22 cellular contexts compared by ENCODE assay signal in the genomic region with DNA sequence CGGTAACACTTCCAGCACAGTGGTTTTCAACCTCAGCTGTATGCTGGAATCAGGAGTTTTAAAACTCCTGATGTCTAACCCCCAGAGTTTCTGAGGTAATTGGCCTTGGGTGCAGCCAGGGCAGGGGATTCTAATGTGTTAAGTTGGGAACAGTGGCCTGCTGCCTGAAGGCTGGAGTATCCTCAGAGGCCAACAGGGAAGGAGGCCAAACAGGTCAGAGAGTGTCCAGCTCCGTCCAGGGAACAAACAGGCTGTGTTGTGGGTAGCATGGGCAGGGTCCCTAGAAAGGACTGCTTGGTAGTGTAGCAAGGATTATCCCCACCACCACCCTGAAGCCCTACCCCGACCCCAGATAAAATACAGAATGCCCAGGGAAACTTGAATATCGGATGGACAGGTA. TPM values are rescaled to one million over a fixed set of nuclear protein-coding genes. Genes with fewer than 3 reads are reported as not detected.
DNase-seq lines count a peak whose midpoint lies in the region; ATAC-seq and TF ChIP-seq lines count a peak whose summit lies in the region.
"Had no signal": no experiment of that assay in that cellular context is flagged by ENCODE, and none has a peak within 500 bp of the region (broad histone marks: within the 10 kb centered on the region; RNA-seq: fewer than 3 reads in every experiment).

No MANE protein-coding gene starts in this region.

- TF ChIP-seq CTCF in hepatocyte (IDR thresholded peaks at IDR 0.05; ENCODE audit: poor library complexity) (no peak), gastrocnemius medialis (IDR thresholded peaks at IDR 0.05 in 4 of 5, conservative IDR thresholded peaks at IDR 0.05 in 1 of 5) (no peak)

- H3K27ac ChIP-seq in right cardiac atrium (ENCODE audit: low read length), result no peak overlapping the region
- H3K27ac ChIP-seq in hepatocyte, result no peak overlapping the region
- no peak overlapping the region for H3K27ac ChIP-seq in gastrocnemius medialis
- H3K27ac ChIP-seq: A549; BLaER1 treated with 17β-estradiol and CSF1 and Interleukin-3, amounts not matched to agents 10 nM and 100 nM had no signal

- peaks cover 16% of the 10 kb centered on the region for H3K4me1 Mint-ChIP-seq in dendritic cell treated with granulocyte-macrophage colony-stimulating factor and Interleukin-4, amounts not matched to agents 40 ng/mL and 50 ng/mL, for 4 days (ENCODE audit: low read depth)
- H3K4me1 Mint-ChIP-seq: CD8-positive, alpha-beta memory T cell had no signal

- H2AFZ ChIP-seq in hepatocyte, result no peak overlapping the region

- no peak for TF ChIP-seq POLR2A in gastrocnemius medialis (IDR thresholded peaks at IDR 0.05)

- peak overlapping the region; percentile 63 for H3K4me2 ChIP-seq in hepatocyte
- H3K4me2 ChIP-seq: A549; BLaER1 treated with 17β-estradiol and CSF1 and Interleukin-3, amounts not matched to agents 10 nM and 100 nM had no signal

- H3K27me3 Mint-ChIP-seq in dendritic cell treated with granulocyte-macrophage colony-stimulating factor and Interleukin-4, amounts not matched to agents 40 ng/mL and 50 ng/mL, for 4 days, result peaks cover 20% of the 10 kb centered on the region

- H3K36me3 Mint-ChIP-seq in dendritic cell treated with granulocyte-macrophage colony-stimulating factor and Interleukin-4, amounts not matched to agents 40 ng/mL and 50 ng/mL, for 4 days (ENCODE audit: low read depth), result no peaks in the 10 kb centered on the region
- H3K36me3 Mint-ChIP-seq: CD14-positive monocyte had no signal

- H3K9me2 ChIP-seq in hepatocyte (replicated peaks; ENCODE audit: insufficient read depth), result no peaks in the 10 kb centered on the region

- H3K27me3 ChIP-seq in right cardiac atrium (ENCODE audit: control insufficient read depth, insufficient read depth) (no peaks in the 10 kb centered on the region), hepatocyte (no peaks in the 10 kb centered on the region), gastrocnemius medialis (no peaks in the 10 kb centered on the region)
- H3K27me3 ChIP-seq: BE2C had no signal

- H3K9me3 Mint-ChIP-seq in dendritic cell treated with granulocyte-macrophage colony-stimulating factor and Interleukin-4, amounts not matched to agents 40 ng/mL and 50 ng/mL, for 4 days, result peaks cover 10% of the 10 kb centered on the region
- H3K9me3 Mint-ChIP-seq: CD4-positive, alpha-beta T cell had no signal

- H3K36me3 ChIP-seq in hepatocyte (replicated peaks; ENCODE audit: insufficient read depth, low read depth), result no peaks in the 10 kb centered on the region
- H3K36me3 ChIP-seq in gastrocnemius medialis, result no peaks in the 10 kb centered on the region
- H3K36me3 ChIP-seq: BE2C; BLaER1 treated with 17β-estradiol and CSF1 and Interleukin-3, amounts not matched to agents 10 nM and 100 nM had no signal

- peaks cover 48% of the 10 kb centered on the region for H3K79me2 ChIP-seq in hepatocyte

- H3K27ac Mint-ChIP-seq in dendritic cell treated with granulocyte-macrophage colony-stimulating factor and Interleukin-4, amounts not matched to agents 40 ng/mL and 50 ng/mL, for 4 days, result peak overlapping the region; percentile 28
- H3K27ac Mint-ChIP-seq: CD14-positive monocyte; CD4-positive, alpha-beta T cell; CD8-positive, alpha-beta memory T cell had no signal

- H3K9me3 ChIP-seq in right cardiac atrium (ENCODE audit: control insufficient read depth, low read length) (no peaks in the 10 kb centered on the region), hepatocyte (ENCODE audit: low read depth) (no peaks in the 10 kb centered on the region), gastrocnemius medialis (no peaks in the 10 kb centered on the region)
- H3K9me3 ChIP-seq: A549; BE2C; BLaER1 treated with 17β-estradiol and CSF1 and Interleukin-3, amounts not matched to agents 10 nM and 100 nM had no signal

- H3K4me3 ChIP-seq in right cardiac atrium (ENCODE audit: low read length) (no peak overlapping the region), hepatocyte (no peak overlapping the region), gastrocnemius medialis (no peak overlapping the region)
- H3K4me3 ChIP-seq: A549; BLaER1 treated with 17β-estradiol and CSF1 and Interleukin-3, amounts not matched to agents 10 nM and 100 nM had no signal

- peak; percentile 20 for ATAC-seq in Right ventricle myocardium superior (ENCODE audit: poor library complexity)
- ATAC-seq in right cardiac atrium, result no peak
- peak; percentile 58 for ATAC-seq in gastrocnemius medialis
- ATAC-seq in GM19452 (IDR thresholded peaks at IDR 0.05; ENCODE audit: unreplicated experiment), result no peak
- ATAC-seq: A549 had no signal

- in situ Hi-C loops in gastrocnemius medialis (cut with MboI; ENCODE audit: low sequenced_read_pairs in 4 of 4), result no loop called here

- intact Hi-C loops in Right ventricle myocardium superior (cut with DNase I) (no loop called here), right cardiac atrium (cut with DNase I) (no loop called here), gastrocnemius medialis (cut with DNase I; ENCODE audit: low total_unique reads) (no loop called here)
- intact Hi-C loops in dendritic cell treated with granulocyte-macrophage colony-stimulating factor and Interleukin-4, amounts not matched to agents 40 ng/mL and 50 ng/mL, for 4 days (cut with micrococcal nuclease), result no loop called here

- DNase-seq in Right ventricle myocardium superior (no peak), right cardiac atrium (no peak), hepatocyte (ENCODE audit: low spot score) (no peak), gastrocnemius medialis (no peak)
- no peak for DNase-seq in activated T-cell treated with anti-CD3 and anti-CD28 coated beads, Interleukin-2, amount 50 U/mL, for 48 hours
- DNase-seq: 8988T; ACHN; AML-193; BE2C; Calu3; CD4-positive, alpha-beta T cell; CD8-positive, alpha-beta memory T cell; DMS153; DND-41; GOT3; H7; HCEC 1CT had no signal

- H3K4me1 ChIP-seq in right cardiac atrium (ENCODE audit: control insufficient read depth, insufficient read depth, low read length) (no peaks in the 10 kb centered on the region), hepatocyte (ENCODE audit: insufficient read depth) (peaks cover 7% of the 10 kb centered on the region), gastrocnemius medialis (peaks cover 0 to 8% of the 10 kb centered on the region in 2 donors)
- H3K4me1 ChIP-seq: BE2C had no signal

- no peaks in the 10 kb centered on the region for H4K20me1 ChIP-seq in hepatocyte (ENCODE audit: insufficient read depth, poor library complexity, severe bottlenecking)
- H4K20me1 ChIP-seq: BLaER1 treated with 17β-estradiol and CSF1 and Interleukin-3, amounts not matched to agents 10 nM and 100 nM had no signal

- H3K4me3 Mint-ChIP-seq in dendritic cell treated with granulocyte-macrophage colony-stimulating factor and Interleukin-4, amounts not matched to agents 40 ng/mL and 50 ng/mL, for 4 days, result no peak overlapping the region
- H3K4me3 Mint-ChIP-seq: CD14-positive monocyte; CD4-positive, alpha-beta T cell; CD8-positive, alpha-beta memory T cell had no signal

- 74% methylated on average over 4 of the region's 4 CpGs for WGBS in right cardiac atrium
- 93% methylated on average over 4 of the region's 4 CpGs for WGBS in hepatocyte (ENCODE audit: low lambda C conversion rate, missing lambda C conversion rate)

RNA-seq across cellular contexts. Expression of a gene that starts 10.8 kb away (rescaled TPM):
- total RNA-seq in Right ventricle myocardium superior (4.2 TPM), right cardiac atrium (1 to 10 TPM; 4.1 to 7.2 (median 6.1) TPM), hepatocyte (5.5 and 8.9 TPM in 2 replicates), gastrocnemius medialis (1 to 10 TPM in 3 of 4 donors, under 1 TPM in 1; 0.58 to 5.5 (median 2.9) TPM)
- polyA plus RNA-seq in right cardiac atrium (3.7 TPM), hepatocyte (7.4 and 8.3 TPM in 2 replicates)
- polyA plus RNA-seq: CD8-positive, alpha-beta memory T cell had no signal

Comparison
In these comparisons a context has a peak if more than half of its experiments do, and no peak if none do; other contexts are left out.
1. ATAC-seq: peak in Right ventricle myocardium superior (single experiment) and gastrocnemius medialis (2 of 2); none in right cardiac atrium (0 of 2) and GM19452 (single experiment).